1 cellular context compared by ENCODE assay signal in the genomic region with DNA sequence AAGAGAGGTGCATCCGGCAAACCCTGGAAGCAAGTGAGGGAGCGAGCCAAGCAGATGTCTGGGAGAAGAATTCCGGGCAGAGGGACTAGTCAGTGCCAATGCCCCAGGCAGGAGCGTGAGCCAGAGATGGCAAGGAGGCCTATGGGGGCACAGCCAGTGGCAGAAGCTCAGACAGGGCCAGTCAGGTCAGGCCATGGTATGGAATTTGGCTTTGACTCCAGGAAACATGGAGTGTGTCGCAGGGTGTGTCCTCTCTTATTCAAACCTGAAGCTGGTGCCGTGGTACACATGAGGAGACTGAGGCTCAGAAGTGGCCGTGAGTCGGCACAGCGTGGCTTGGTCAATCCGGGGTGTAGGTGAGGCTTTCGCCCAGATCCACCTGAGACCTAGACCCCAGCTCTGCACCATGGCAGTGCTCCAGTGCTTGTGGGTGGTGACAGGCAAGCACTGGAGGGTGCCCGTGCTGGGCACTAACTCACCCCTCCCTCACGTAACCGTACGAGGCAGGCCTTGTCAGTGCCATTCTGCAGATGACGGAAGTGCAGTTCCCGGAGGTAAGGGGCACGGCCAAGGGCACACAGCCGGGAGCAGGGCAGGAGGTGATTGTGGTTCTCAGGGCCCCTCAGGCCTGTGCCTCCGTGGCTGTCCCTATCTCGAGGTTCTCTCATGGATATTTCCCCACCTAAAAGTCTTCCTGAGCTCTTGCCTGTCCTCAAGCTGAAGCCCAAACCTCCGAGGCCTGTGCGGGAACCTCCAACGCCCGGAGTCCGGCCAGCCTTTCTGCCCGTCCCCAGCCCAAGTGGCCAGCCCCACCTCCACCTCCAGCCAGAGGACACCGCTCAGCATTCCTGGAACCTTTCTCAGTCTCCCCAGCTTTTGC.
TF ChIP-seq lines count a peak whose summit lies in the region.

No MANE protein-coding gene starts in this region.

TF ChIP-seq in IMR-90, 13 proteins besides CTCF, POLR2A, EP300 and RAD21 (continued from another document):
- TF ChIP-seq, protein P1, sequence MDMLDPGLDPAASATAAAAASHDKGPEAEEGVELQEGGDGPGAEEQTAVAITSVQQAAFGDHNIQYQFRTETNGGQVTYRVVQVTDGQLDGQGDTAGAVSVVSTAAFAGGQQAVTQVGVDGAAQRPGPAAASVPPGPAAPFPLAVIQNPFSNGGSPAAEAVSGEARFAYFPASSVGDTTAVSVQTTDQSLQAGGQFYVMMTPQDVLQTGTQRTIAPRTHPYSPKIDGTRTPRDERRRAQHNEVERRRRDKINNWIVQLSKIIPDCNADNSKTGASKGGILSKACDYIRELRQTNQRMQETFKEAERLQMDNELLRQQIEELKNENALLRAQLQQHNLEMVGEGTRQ (IDR thresholded peaks at IDR 0.05; ENCODE audit: low read depth, low read length), result no peak
- TF ChIP-seq FOS (IDR thresholded peaks at IDR 0.05; ENCODE audit: low read depth, low read length) (no peak), MXI1 (IDR thresholded peaks at IDR 0.05; ENCODE audit: borderline replicate concordance, low read depth, low read length) (no peak), BHLHE40 (IDR thresholded peaks at IDR 0.05; ENCODE audit: low read depth, low read length) (no peak), RCOR1 (IDR thresholded peaks at IDR 0.05; ENCODE audit: insufficient replicate concordance, low read length) (no peak), CHD1 (IDR thresholded peaks at IDR 0.05; ENCODE audit: low read depth, low read length) (no peak), SMC3 (IDR thresholded peaks at IDR 0.05; ENCODE audit: low read depth, low read length) (no peak), RFX5 (IDR thresholded peaks at IDR 0.05; ENCODE audit: low read depth, low read length) (no peak), MAFK (IDR thresholded peaks at IDR 0.05; ENCODE audit: low read depth, low read length) (no peak), MAZ (IDR thresholded peaks at IDR 0.05; ENCODE audit: borderline replicate concordance, low read depth, low read length) (no peak)
- TF ChIP-seq, protein P2, sequence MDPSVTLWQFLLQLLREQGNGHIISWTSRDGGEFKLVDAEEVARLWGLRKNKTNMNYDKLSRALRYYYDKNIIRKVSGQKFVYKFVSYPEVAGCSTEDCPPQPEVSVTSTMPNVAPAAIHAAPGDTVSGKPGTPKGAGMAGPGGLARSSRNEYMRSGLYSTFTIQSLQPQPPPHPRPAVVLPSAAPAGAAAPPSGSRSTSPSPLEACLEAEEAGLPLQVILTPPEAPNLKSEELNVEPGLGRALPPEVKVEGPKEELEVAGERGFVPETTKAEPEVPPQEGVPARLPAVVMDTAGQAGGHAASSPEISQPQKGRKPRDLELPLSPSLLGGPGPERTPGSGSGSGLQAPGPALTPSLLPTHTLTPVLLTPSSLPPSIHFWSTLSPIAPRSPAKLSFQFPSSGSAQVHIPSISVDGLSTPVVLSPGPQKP (IDR thresholded peaks at IDR 0.05; ENCODE audit: borderline replicate concordance, low read depth, low read length), result no peak
